Comparison of ENCODE assay signal across 9 cellular contexts in genomic region chr13:101417043-101417406, GRCh38. TPM values are rescaled to one million over a fixed set of nuclear protein-coding genes. Genes with fewer than 3 reads are reported as not detected.
DNase-seq lines count a peak whose midpoint lies in the region; ATAC-seq and TF ChIP-seq lines count a peak whose summit lies in the region.
"Had no signal": no experiment of that assay in that cellular context is flagged by ENCODE, and none has a peak within 500 bp of the region (broad histone marks: within the 10 kb centered on the region; RNA-seq: fewer than 3 reads in every experiment).

No MANE protein-coding gene starts in this region.

- no peak overlapping the region for H3K18ac ChIP-seq in mesenchymal stem cell (ENCODE audit: low read depth in 1 of 2, low read length in 2 of 2)

- no peak overlapping the region for H3K27ac ChIP-seq in mesenchymal stem cell (ENCODE audit: low read length, poor library complexity, severe bottlenecking)

- H2BK15ac ChIP-seq in mesenchymal stem cell (ENCODE audit: low read depth, poor library complexity, severe bottlenecking), result no peak overlapping the region

- H2BK120ac ChIP-seq in mesenchymal stem cell (ENCODE audit: low read depth, low read length), result no peak overlapping the region

- H2BK12ac ChIP-seq in mesenchymal stem cell (ENCODE audit: low read length in 2 of 2), result no peak overlapping the region

- no peak overlapping the region for H2BK5ac ChIP-seq in mesenchymal stem cell (ENCODE audit: low read depth, low read length, poor library complexity, severe bottlenecking)

- peak overlapping the region; percentile 100 for H3K4me2 ChIP-seq in mesenchymal stem cell (ENCODE audit: low read length, poor library complexity, severe bottlenecking)

- ATAC-seq in HG02981 (IDR thresholded peaks at IDR 0.05; ENCODE audit: unreplicated experiment), result no peak
- no peak for ATAC-seq in GM21360 (IDR thresholded peaks at IDR 0.05; ENCODE audit: unreplicated experiment)
- no peak for ATAC-seq in GM18520 (IDR thresholded peaks at IDR 0.05; ENCODE audit: unreplicated experiment)
- ATAC-seq: K562 had no signal

- peak overlapping the region; percentile 63 for H3K9ac ChIP-seq in mesenchymal stem cell (ENCODE audit: low read length)

- peak; percentile 49 for DNase-seq in BE2C
- DNase-seq in NCI-H2107 treated with DMSO at 0.1 percent for 48 hours (lab: John Stamatoyannopoulos, UW; ENCODE audit: unreplicated experiment), result peak; percentile 62
- peak; percentile 40 for DNase-seq in cerebellum (ENCODE audit: low spot score)
- peak; percentile 56 for DNase-seq in mesenchymal stem cell
- DNase-seq in NCI-H1436 (lab: John Stamatoyannopoulos, UW), result no peak

- H3K14ac ChIP-seq in mesenchymal stem cell (ENCODE audit: low read length in 2 of 2), result no peak overlapping the region

- H3K27me3 ChIP-seq in BE2C (peaks cover 47% of the 10 kb centered on the region), mesenchymal stem cell (ENCODE audit: control insufficient read depth in 1 of 2, insufficient read depth in 1 of 2, low read length in 2 of 2) (no peaks in the 10 kb centered on the region)

- H2AK5ac ChIP-seq in mesenchymal stem cell (ENCODE audit: low read length, severe bottlenecking), result no peak overlapping the region

- no peak for TF ChIP-seq CTCF in BE2C (IDR thresholded peaks at IDR 0.05; ENCODE audit: low read depth, low read length)

- H3K79me1 ChIP-seq in mesenchymal stem cell (replicated peaks; ENCODE audit: low read length, poor library complexity, severe bottlenecking), result no peaks in the 10 kb centered on the region

- H2AFZ ChIP-seq in mesenchymal stem cell (ENCODE audit: low read depth, low read length), result no peak overlapping the region

- no peaks in the 10 kb centered on the region; the same call in 1 of the 2 replicates for H3K9me3 ChIP-seq in BE2C
- H3K9me3 ChIP-seq in mesenchymal stem cell (ENCODE audit: control insufficient read depth, low read length), result no peaks in the 10 kb centered on the region

- H3K4me3 ChIP-seq in BE2C (ENCODE audit: low read depth, low read length), result peak overlapping the region; percentile 49; the same call in 1 of the 2 replicates
- H3K4me3 ChIP-seq in mesenchymal stem cell (ENCODE audit: insufficient read depth in 1 of 2, low read depth in 1 of 2, low read length in 2 of 2), result peak overlapping the region in 1 of 2 experiments; percentile 82
- H3K4me3 ChIP-seq: K562 had no signal

- no peak overlapping the region for H4K8ac ChIP-seq in mesenchymal stem cell (ENCODE audit: low read length)

- 69% methylated on average over 1 of the region's 3 CpGs for WGBS in mesenchymal stem cell

- H3K4ac ChIP-seq in mesenchymal stem cell (ENCODE audit: low read depth in 1 of 2, low read length in 2 of 2), result no peak overlapping the region

- no peak overlapping the region for H3K23ac ChIP-seq in mesenchymal stem cell (ENCODE audit: low read length in 2 of 2)

- no peak overlapping the region for H4K91ac ChIP-seq in mesenchymal stem cell (ENCODE audit: low read length)

- H3K4me1 ChIP-seq in BE2C, result peaks cover 5% of the 10 kb centered on the region
- H3K4me1 ChIP-seq in mesenchymal stem cell (ENCODE audit: control insufficient read depth, insufficient read depth, low read depth, low read length), result peaks cover 12% of the 10 kb centered on the region

- H3K36me3 ChIP-seq in BE2C, result no peaks in the 10 kb centered on the region
- no peaks in the 10 kb centered on the region for H3K36me3 ChIP-seq in mesenchymal stem cell (ENCODE audit: control insufficient read depth in 1 of 2, insufficient read depth in 2 of 2, low read depth in 1 of 2, low read length in 2 of 2)

RNA-seq across cellular contexts. Expression of gene NALCN, which starts 0.7 kb away (rescaled TPM):
- not detected for polyA plus RNA-seq in BE2C (2012; ENCODE audit: insufficient read depth, insufficient read length, low read depth)
- total RNA-seq in cerebellum, result 28.7 TPM
- polyA plus RNA-seq in mesenchymal stem cell (2013, experiment 1 of 2), result 1.1 TPM
- polyA plus RNA-seq in mesenchymal stem cell (2013, experiment 2 of 2), result 1.2 TPM
- total RNA-seq: K562 had no signal
- polyA plus RNA-seq: K562 had no signal

RNA-seq across cellular contexts. Expression of gene ITGBL1, which starts 35.5 kb away (rescaled TPM):
- polyA plus RNA-seq in BE2C (2012; ENCODE audit: insufficient read depth, insufficient read length, low read depth), result not detected
- total RNA-seq in cerebellum, result 4.3 TPM
- 0.21 TPM for polyA plus RNA-seq in mesenchymal stem cell (2013, experiment 1 of 2)
- polyA plus RNA-seq in mesenchymal stem cell (2013, experiment 2 of 2), result 0.23 TPM
